Comparison of ENCODE assay signal across 15 cellular contexts in the genomic region with DNA sequence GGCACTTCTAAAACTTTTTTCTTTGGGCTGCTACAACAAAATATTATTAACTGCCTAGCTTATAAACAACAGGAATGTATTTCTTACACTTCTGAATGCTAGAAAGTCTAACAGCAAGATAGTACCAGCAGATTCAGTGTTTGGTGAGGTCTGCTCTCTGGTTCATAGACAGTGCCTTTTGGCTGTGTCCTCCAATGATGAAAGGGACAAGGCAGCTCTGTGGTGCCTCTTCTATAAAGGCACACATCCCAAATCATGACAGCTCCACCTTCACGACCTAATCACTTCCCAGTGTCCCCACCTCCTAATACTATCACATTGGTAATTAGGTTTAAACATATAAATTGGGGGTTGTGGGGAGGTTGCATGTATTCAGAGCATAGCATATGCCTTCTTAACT. TPM values are rescaled to one million over a fixed set of nuclear protein-coding genes. Genes with fewer than 3 reads are reported as not detected.
DNase-seq lines count a peak whose midpoint lies in the region; ATAC-seq and TF ChIP-seq lines count a peak whose summit lies in the region.
"Had no signal": no experiment of that assay in that cellular context is flagged by ENCODE, and none has a peak within 500 bp of the region (broad histone marks: within the 10 kb centered on the region; RNA-seq: fewer than 3 reads in every experiment).

No MANE protein-coding gene starts in this region.

- no peak overlapping the region for H3T11ph ChIP-seq in H9 (ENCODE audit: low read length)

- H3K4me3 Mint-ChIP-seq in H9: no peak overlapping the region

- TF ChIP-seq CTCF in HCT116 (IDR thresholded peaks at IDR 0.05 in 2 of 3, conservative IDR thresholded peaks at IDR 0.05 in 1 of 3; ENCODE audit: borderline replicate concordance in 1 of 3, insufficient read depth in 1 of 3, low read depth in 2 of 3, low read length in 2 of 3) (no peak), IMR-90 (conservative IDR thresholded peaks at IDR 0.05; ENCODE audit: low read depth, low read length) (no peak), coronary artery (IDR thresholded peaks at IDR 0.05) (peak; percentile 8), H9 (conservative IDR thresholded peaks at IDR 0.05) (no peak)

- no peak for TF ChIP-seq POLR2A in HCT116 (IDR thresholded peaks at IDR 0.05; ENCODE audit: borderline replicate concordance, extremely low read depth, insufficient read depth, insufficient read length)
- TF ChIP-seq POLR2A in IMR-90 (IDR thresholded peaks at IDR 0.05; ENCODE audit: low read depth, low read length): no peak

- no peak overlapping the region for H3K18ac ChIP-seq in IMR-90 (ENCODE audit: low read depth, low read length)
- H3K18ac ChIP-seq in H9 (ENCODE audit: insufficient read length, low read depth, low read length): no peak overlapping the region

- H3K27me3 ChIP-seq in HCT116 (ENCODE audit: insufficient read depth, low read length) (no peaks in the 10 kb centered on the region), IMR-90 (ENCODE audit: control insufficient read depth, insufficient read depth, low read length) (no peaks in the 10 kb centered on the region), H9 (ENCODE audit: insufficient read depth, low read length) (no peaks in the 10 kb centered on the region)
- H3K27me3 ChIP-seq: MG63, SJSA1 had no signal

- H3K56ac ChIP-seq in IMR-90 (ENCODE audit: extremely low read depth, insufficient read depth, low read length) (no peak overlapping the region), H9 (ENCODE audit: insufficient read length, low read depth, low read length) (no peak overlapping the region)

- H3K36me3 Mint-ChIP-seq in H9 (ENCODE audit: insufficient read depth in 1 of 3, low read depth in 3 of 3): no peaks in the 10 kb centered on the region
- H3K36me3 Mint-ChIP-seq: CD8-positive, alpha-beta memory T cell had no signal

- CTCF ChIA-PET in HCT116 (lab: Charles Lee) (interaction anchor here (0.8 to 2.4 kb wide), 8 partner anchors 21 to 519 kb away, joined by 3 to 37 read pairs (median 7); no protein-coding TSS in a partner anchor), IMR-90 (lab: Yijun Ruan, JAX) (interaction anchor here (0.6 to 1.6 kb wide), 4 partner anchors 21 to 313 kb away, joined by 3 to 9 read pairs (median 5); no protein-coding TSS in a partner anchor)

- intact Hi-C loops in HCT116 (cut with micrococcal nuclease): loop anchor here (1.0 kb wide), 3 partner anchors 306 to 513 kb away; no protein-coding TSS in a partner anchor
- intact Hi-C loops in IMR-90 (cut with micrococcal nuclease): loop anchor here (1.0 to 2.0 kb wide), 3 partner anchors 306 to 513 kb away; no protein-coding TSS in a partner anchor

- no peak overlapping the region for H2AK9ac ChIP-seq in IMR-90 (replicated peaks; ENCODE audit: low read depth, low read length, poor library complexity)

- no peak overlapping the region for H2BK12ac ChIP-seq in H9 (ENCODE audit: insufficient read length, low read depth, low read length)

- H3K4me3 ChIP-seq in HCT116 (replicated peaks in 1 of 2; ENCODE audit: low read depth in 1 of 2, low read length in 2 of 2) (no peak overlapping the region), IMR-90 (ENCODE audit: insufficient read depth, low read depth, low read length) (no peak overlapping the region), coronary artery (peak overlapping the region; percentile 29)
- H3K4me3 ChIP-seq: MG63, SJSA1 had no signal

- no peak overlapping the region for H4K91ac ChIP-seq in IMR-90 (ENCODE audit: insufficient read depth, low read depth, low read length)
- no peak overlapping the region for H4K91ac ChIP-seq in H9 (ENCODE audit: insufficient read length, low read depth, low read length)

- no peaks in the 10 kb centered on the region for H3K9me2 ChIP-seq in HCT116 (ENCODE audit: insufficient read depth)

- no peak overlapping the region for H2BK20ac ChIP-seq in IMR-90 (ENCODE audit: low read depth, low read length)
- H2BK20ac ChIP-seq in H9 (ENCODE audit: low read depth, low read length, poor library complexity, severe bottlenecking): no peak overlapping the region

- no peaks in the 10 kb centered on the region for H3K4me1 Mint-ChIP-seq in H9

- POLR2A ChIA-PET in HCT116 (lab: Charles Lee): no interaction called here
- POLR2A ChIA-PET in IMR-90 (lab: Charles Lee; ENCODE audit: unreplicated experiment): no interaction called here

- H3K36me3 ChIP-seq in HCT116 (ENCODE audit: control insufficient read depth in 1 of 2, insufficient read depth in 2 of 2, low read length in 2 of 2) (no peaks in the 10 kb centered on the region), IMR-90 (ENCODE audit: control insufficient read depth, insufficient read depth, low read length) (no peaks in the 10 kb centered on the region)
- H3K36me3 ChIP-seq: MG63, SJSA1 had no signal

- in situ Hi-C loops in IMR-90 (cut with MboI; ENCODE audit: low sequenced_read_pairs): loop anchor here (10.0 kb wide), 3 partner anchors 317 to 517 kb away; no protein-coding TSS in a partner anchor

- no peak overlapping the region for H4K8ac ChIP-seq in IMR-90 (ENCODE audit: low read depth in 2 of 2, low read length in 2 of 2)
- H4K8ac ChIP-seq in H9 (replicated peaks; ENCODE audit: insufficient read length, low read depth, low read length): no peak overlapping the region

- H3K4me1 ChIP-seq in HCT116 (ENCODE audit: control insufficient read depth in 1 of 2, insufficient read depth in 2 of 2, low read length in 2 of 2) (no peaks in the 10 kb centered on the region), IMR-90 (ENCODE audit: control insufficient read depth, insufficient read depth, low read length) (no peaks in the 10 kb centered on the region), H9 (ENCODE audit: insufficient read depth, low read length) (no peaks in the 10 kb centered on the region)
- H3K4me1 ChIP-seq: SJSA1 had no signal

- ATAC-seq in HCT116 (peak; percentile 46), IMR-90 (ENCODE audit: low read depth) (no peak), GM21360 (IDR thresholded peaks at IDR 0.05; ENCODE audit: unreplicated experiment) (no peak)

- WGBS in IMR-90 (ENCODE audit: extremely low coverage in 2 of 2, insufficient read length in 1 of 2), 2 experiments: no CpG with 5 or more reads among the region's 1 CpG
- WGBS in H9 (ENCODE audit: extremely low coverage, insufficient read length, low lambda C conversion rate): no CpG with 5 or more reads among the region's 1 CpG

- H3K9ac ChIP-seq in HCT116 (ENCODE audit: low read length): no peak overlapping the region
- no peak overlapping the region for H3K9ac ChIP-seq in IMR-90 (ENCODE audit: low read depth, low read length)
- no peak overlapping the region for H3K9ac ChIP-seq in H9 (ENCODE audit: extremely low read depth, insufficient read length, low read length)
- H3K9ac ChIP-seq: KMS-11 had no signal

- no peak overlapping the region for H2BK120ac ChIP-seq in IMR-90 (ENCODE audit: low read depth, low read length)
- H2BK120ac ChIP-seq in H9 (ENCODE audit: low read depth, low read length, poor library complexity, severe bottlenecking): no peak overlapping the region

- no peaks in the 10 kb centered on the region; the same call in 1 of the 2 replicates for H3K9me1 ChIP-seq in IMR-90 (ENCODE audit: insufficient read depth, low read length)

- H3K23ac ChIP-seq in IMR-90 (ENCODE audit: low read depth, low read length) (peak overlapping the region; percentile 64; the same call in 1 of the 2 replicates), H9 (ENCODE audit: insufficient read length, low read depth, low read length) (no peak overlapping the region)

- no peak overlapping the region for H3K27ac Mint-ChIP-seq in H9

- RAD21 ChIA-PET in HCT116 (lab: Charles Lee; ENCODE audit: low non-redundant PET in 1 of 2, low total read pairs in 2 of 2, uncharacterized antibody in 2 of 2, unreplicated experiment in 2 of 2): interaction anchor here in 1 of 2 experiments (1.0 to 1.5 kb wide), 3 partner anchors 306 to 513 kb away, joined by 3 to 4 read pairs (median 3); no protein-coding TSS in a partner anchor

- DNase-seq in DMS114 treated with DMSO at 0.1 percent for 48 hours (lab: John Stamatoyannopoulos, UW; ENCODE audit: unreplicated experiment) (peak; percentile 43), HCT116 (ENCODE audit: low read depth, low spot score) (no peak), IMR-90 (no peak), coronary artery (ENCODE audit: low spot score) (no peak), NCI-H2081 (lab: John Stamatoyannopoulos, UW) (no peak), H9 (no peak), GOT3 (lab: John Stamatoyannopoulos, UW) (no peak)
- DNase-seq: MG63, T-helper 9 cell had no signal

- H3K79me2 ChIP-seq in HCT116 (ENCODE audit: insufficient read depth, low read length) (no peaks in the 10 kb centered on the region), H9 (ENCODE audit: insufficient read depth, low read length) (no peaks in the 10 kb centered on the region)

- H3K4ac ChIP-seq in IMR-90 (ENCODE audit: low read depth, low read length) (no peak overlapping the region), H9 (ENCODE audit: low read depth, low read length) (no peak overlapping the region)

- H3K79me1 ChIP-seq in IMR-90 (ENCODE audit: low read depth in 1 of 2, low read length in 2 of 2) (no peaks in the 10 kb centered on the region), H9 (ENCODE audit: insufficient read depth, low read depth, low read length, poor library complexity, severe bottlenecking) (no peaks in the 10 kb centered on the region)

- peak overlapping the region; percentile 25; the same call in 1 of the 2 replicates for H3K14ac ChIP-seq in IMR-90 (replicated peaks; ENCODE audit: low read depth, low read length)
- H3K14ac ChIP-seq in H9 (ENCODE audit: insufficient read depth, low read length): no peak overlapping the region

- 0 out of 3 replicates have a peak overlapping the region, but pooled peaks have one; percentile 49 for H2BK15ac ChIP-seq in IMR-90 (ENCODE audit: low read depth, low read length)
- H2BK15ac ChIP-seq in H9 (ENCODE audit: low read depth, low read length): no peak overlapping the region

- H3K9me3 ChIP-seq in HCT116 (ENCODE audit: control insufficient read depth in 1 of 2, insufficient read depth in 1 of 2, low read depth in 1 of 2, low read length in 2 of 2): no peaks in the 10 kb centered on the region
- H3K9me3 ChIP-seq in IMR-90 (ENCODE audit: control insufficient read depth, insufficient read depth, low read length): no peaks in the 10 kb centered on the region
- no peaks in the 10 kb centered on the region for H3K9me3 ChIP-seq in H9 (ENCODE audit: control insufficient read depth, low read depth, low read length)
- H3K9me3 ChIP-seq: MG63, SJSA1 had no signal

- no peaks in the 10 kb centered on the region for H3K23me2 ChIP-seq in H9 (ENCODE audit: insufficient read length, low read depth, low read length, poor library complexity, severe bottlenecking)

- no peak for TF ChIP-seq RAD21 in HCT116 (IDR thresholded peaks at IDR 0.05; ENCODE audit: low read depth)
- no peak for TF ChIP-seq RAD21 in IMR-90 (IDR thresholded peaks at IDR 0.05; ENCODE audit: low read length)

- dilution Hi-C loops in IMR-90 (cut with HindIII; ENCODE audit: low sequenced_read_pairs, unreplicated experiment): loop anchor here (25.0 kb wide), 1 partner anchor 324 kb away; no protein-coding TSS in a partner anchor

- H3K9me3 Mint-ChIP-seq in H9: peaks cover 0 to 1% of the 10 kb centered on the region in 2 experiments; a peak in 1 of 5 replicates
- H3K9me3 Mint-ChIP-seq: CD8-positive, alpha-beta memory T cell had no signal

- no peak overlapping the region for H2BK5ac ChIP-seq in IMR-90 (ENCODE audit: low read depth, low read length, poor library complexity, severe bottlenecking)
- no peak overlapping the region for H2BK5ac ChIP-seq in H9 (ENCODE audit: insufficient read length, low read length)

- no TSS peak for BruUV-seq in HCT116 (replicated peaks; lab: Mats Ljungman, UMichigan)
- BruUV-seq in IMR-90 (replicated peaks; lab: Mats Ljungman, UMichigan): no TSS peak

- no peak overlapping the region for H3K4me2 ChIP-seq in HCT116 (ENCODE audit: low read length)
- H3K4me2 ChIP-seq in IMR-90 (ENCODE audit: low read depth, low read length): no peak overlapping the region
- no peak overlapping the region for H3K4me2 ChIP-seq in H9 (ENCODE audit: insufficient read depth, insufficient read length, low read length)

- peak overlapping the region; percentile 27 for H2AFZ ChIP-seq in HCT116 (ENCODE audit: low read depth, low read length, poor library complexity, severe bottlenecking)
- no peak overlapping the region for H2AFZ ChIP-seq in IMR-90 (replicated peaks; ENCODE audit: low read length, poor library complexity)
- no peak overlapping the region for H2AFZ ChIP-seq in H9 (ENCODE audit: low read length)

- H2AK5ac ChIP-seq in IMR-90 (ENCODE audit: low read depth, low read length) (no peak overlapping the region), H9 (ENCODE audit: insufficient read length, low read length) (no peak overlapping the region)

- no peaks in the 10 kb centered on the region for H3K27me3 Mint-ChIP-seq in H9 (ENCODE audit: low read depth)
- H3K27me3 Mint-ChIP-seq: CD8-positive, alpha-beta memory T cell had no signal

- H4K20me1 ChIP-seq in HCT116 (ENCODE audit: insufficient read depth): no peaks in the 10 kb centered on the region
- H4K20me1 ChIP-seq in IMR-90 (ENCODE audit: insufficient read depth, low read length): no peaks in the 10 kb centered on the region
- H4K20me1 ChIP-seq in H9 (ENCODE audit: control insufficient read depth, insufficient read depth, insufficient read length): no peaks in the 10 kb centered on the region

- no peak overlapping the region for H4K5ac ChIP-seq in IMR-90 (ENCODE audit: low read depth, low read length)
- H4K5ac ChIP-seq in H9 (ENCODE audit: insufficient read length, low read depth, low read length): no peak overlapping the region

- no peak overlapping the region for H3K27ac ChIP-seq in HCT116 (ENCODE audit: low read depth, low read length)
- H3K27ac ChIP-seq in IMR-90 (ENCODE audit: insufficient read depth, low read length): no peak overlapping the region
- H3K27ac ChIP-seq in coronary artery: no peak overlapping the region
- H3K27ac ChIP-seq in H9 (ENCODE audit: insufficient read length, low read depth, low read length): no peak overlapping the region
- H3K27ac ChIP-seq: HL-60, KMS-11, RWPE1, SJSA1 had no signal

RNA-seq across cellular contexts. Expression of gene CFH, which starts 9.5 kb away (rescaled TPM):
- total RNA-seq in HCT116 (2021; ENCODE audit: unreplicated experiment) (0.57 TPM), IMR-90 (2012; rRNA removed) (6.3 and 12.8 TPM in 2 replicates), H9 (2021) (not detected in 2 replicates)
- not detected in 2 replicates for polyA plus RNA-seq in HCT116 (2012)
- polyA plus RNA-seq in IMR-90 (2012; rRNA removed): 9.8 and 12.1 TPM in 2 replicates
- polyA plus RNA-seq in IMR-90 (2012; cell fraction: cytosol; rRNA removed): 2.3 and 3.0 TPM in 2 replicates
- 0.99 and 13.7 TPM in 2 replicates for polyA plus RNA-seq in IMR-90 (2012; cell fraction: nucleus; rRNA removed; ENCODE audit: low replicate concordance)

RNA-seq across cellular contexts. Expression of gene KCNT2, which starts 53.1 kb away (rescaled TPM):
- total RNA-seq in HCT116 (2021; ENCODE audit: unreplicated experiment) (not detected), IMR-90 (2012; rRNA removed) (0.56 and 0.72 TPM in 2 replicates), H9 (2021) (8.4 and 9.1 TPM in 2 replicates)
- polyA plus RNA-seq in HCT116 (2012): not detected in 2 replicates
- polyA plus RNA-seq in IMR-90 (2012; rRNA removed): 0.17 and 0.22 TPM in 2 replicates
- polyA plus RNA-seq in IMR-90 (2012; cell fraction: cytosol; rRNA removed): 0.02 and 0.05 TPM in 2 replicates
- polyA plus RNA-seq in IMR-90 (2012; cell fraction: nucleus; rRNA removed; ENCODE audit: low replicate concordance): 0.10 and 1.3 TPM in 2 replicates
- total RNA-seq: CD8-positive, alpha-beta memory T cell had no signal
- polyA plus RNA-seq: CD8-positive, alpha-beta memory T cell had no signal
